30 cellular contexts compared by ENCODE assay signal in the genomic region with DNA sequence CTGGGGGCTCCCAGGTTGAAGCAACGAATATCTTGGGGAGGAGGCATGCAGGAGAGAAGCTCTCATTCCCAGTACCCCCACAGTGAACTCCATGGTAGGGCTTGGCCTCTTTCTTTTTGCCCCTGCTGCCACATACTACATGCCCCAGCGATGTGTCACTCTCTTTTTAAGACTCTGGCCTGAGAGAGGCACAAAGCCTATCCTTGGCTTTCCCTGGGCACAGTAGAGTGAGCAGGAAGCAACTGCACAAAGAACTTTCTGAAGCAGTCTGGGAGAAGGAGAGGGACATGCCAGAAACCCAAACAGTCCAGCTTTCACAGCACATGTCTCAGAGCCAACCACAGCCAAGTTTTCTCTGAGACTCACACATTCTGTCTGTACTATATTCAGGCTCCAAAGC. TPM values are rescaled to one million over a fixed set of nuclear protein-coding genes. Genes with fewer than 3 reads are reported as not detected.
"Had no signal": no experiment of that assay in that cellular context is flagged by ENCODE, and none has a peak within 500 bp of the region (broad histone marks: within the 10 kb centered on the region; RNA-seq: fewer than 3 reads in every experiment).

No MANE protein-coding gene starts in this region.

- H3K4me1 Mint-ChIP-seq: activated B cell treated with CpG ODN at 0.5 μM for 24 hours; activated naive CD8-positive, alpha-beta T cell treated with anti-CD3 and anti-CD28 coated beads, Interleukin-2, amount 10 ng/mL, durations not matched to agents 7 days and 5 days had no signal

- H3K4me3 Mint-ChIP-seq: activated B cell treated with CpG ODN at 0.5 μM for 24 hours; activated CD8-positive, alpha-beta T cell treated with anti-CD3 and anti-CD28 coated beads for 36 hours; activated naive CD4-positive, alpha-beta T cell treated with anti-CD3 and anti-CD28 coated beads for 36 hours; activated naive CD8-positive, alpha-beta T cell treated with anti-CD3 and anti-CD28 coated beads, Interleukin-2, amount 10 ng/mL, durations not matched to agents 7 days and 5 days; activated T-helper 1 cell treated with anti-CD3 and anti-CD28 coated beads, Interleukin-12 subunit alpha, Interleukin-12 subunit beta, Interleukin-2, Interleukin-4 antibody, amounts not matched to agents 30 ng/mL and 10 ng/mL and 1 ng/mL, durations not matched to agents 14 hours and 24 hours and 36 hours; effector memory CD8-positive, alpha-beta T cell; T-helper 17 cell; T-helper 2 cell treated with Interferon-gamma antibody and Interleukin-4, amounts not matched to agents 5 μg/mL and 100 μg/mL, for 36 hours had no signal

- H3K27me3 Mint-ChIP-seq: activated B cell treated with CpG ODN at 0.5 μM for 24 hours; effector memory CD8-positive, alpha-beta T cell had no signal

- H3K27ac Mint-ChIP-seq: activated B cell treated with CpG ODN at 0.5 μM for 24 hours; activated CD8-positive, alpha-beta T cell treated with anti-CD3 and anti-CD28 coated beads for 36 hours; activated naive CD4-positive, alpha-beta T cell treated with anti-CD3 and anti-CD28 coated beads for 36 hours; activated naive CD4-positive, alpha-beta T cell treated with anti-CD3 and anti-CD28 coated beads, Interleukin-2, amount 50 U/mL, for 72 hours; activated naive CD8-positive, alpha-beta T cell treated with anti-CD3 and anti-CD28 coated beads, Interleukin-2, amount 10 ng/mL, durations not matched to agents 7 days and 5 days; activated T-helper 1 cell treated with anti-CD3 and anti-CD28 coated beads, Interleukin-12 subunit alpha, Interleukin-12 subunit beta, Interleukin-2, Interleukin-4 antibody, amounts not matched to agents 30 ng/mL and 10 ng/mL and 1 ng/mL, durations not matched to agents 14 hours and 24 hours and 36 hours; activated T-helper 2 cell treated with anti-CD3 and anti-CD28 coated beads, Interferon-gamma antibody, Interleukin-2, Interleukin-4, amounts not matched to agents 10 μg/mL and 5 μg/mL and 100 μg/mL, durations not matched to agents 14 hours and 24 hours and 36 hours; effector memory CD8-positive, alpha-beta T cell; T-helper 17 cell; T-helper 2 cell treated with Interferon-gamma antibody and Interleukin-4, amounts not matched to agents 5 μg/mL and 100 μg/mL, for 36 hours had no signal

- H3K9me3 Mint-ChIP-seq: activated B cell treated with CpG ODN at 0.5 μM for 24 hours; activated CD8-positive, alpha-beta T cell treated with anti-CD3 and anti-CD28 coated beads for 36 hours; activated naive CD4-positive, alpha-beta T cell treated with anti-CD3 and anti-CD28 coated beads for 36 hours; activated naive CD4-positive, alpha-beta T cell treated with anti-CD3 and anti-CD28 coated beads, Interleukin-2, amount 50 U/mL, for 72 hours; activated naive CD8-positive, alpha-beta T cell treated with anti-CD3 and anti-CD28 coated beads, Interleukin-2, amount 10 ng/mL, durations not matched to agents 7 days and 5 days; activated T-helper 1 cell treated with anti-CD3 and anti-CD28 coated beads, Interleukin-12 subunit alpha, Interleukin-12 subunit beta, Interleukin-2, Interleukin-4 antibody, amounts not matched to agents 30 ng/mL and 10 ng/mL and 1 ng/mL, durations not matched to agents 14 hours and 24 hours and 36 hours; activated T-helper 2 cell treated with anti-CD3 and anti-CD28 coated beads, Interferon-gamma antibody, Interleukin-2, Interleukin-4, amounts not matched to agents 10 μg/mL and 5 μg/mL and 100 μg/mL, durations not matched to agents 14 hours and 24 hours and 36 hours; effector memory CD8-positive, alpha-beta T cell; T-helper 2 cell treated with Interferon-gamma antibody and Interleukin-4, amounts not matched to agents 5 μg/mL and 100 μg/mL, for 36 hours had no signal

- H3K27ac ChIP-seq: brain microvascular endothelial cell, esophagus muscularis mucosa, foreskin keratinocyte, gastrocnemius medialis, WERI-Rb-1 had no signal

- H3K36me3 Mint-ChIP-seq: activated naive CD4-positive, alpha-beta T cell treated with anti-CD3 and anti-CD28 coated beads, Interleukin-2, amount 50 U/mL, for 72 hours; activated naive CD8-positive, alpha-beta T cell treated with anti-CD3 and anti-CD28 coated beads, Interleukin-2, amount 10 ng/mL, durations not matched to agents 7 days and 5 days had no signal

- DNase-seq: activated B cell treated with CpG ODN at 0.5 μM for 24 hours; activated CD4-positive, alpha-beta T cell treated with anti-CD3 and anti-CD28 coated beads for 48 hours; activated CD4-positive, alpha-beta T cell treated with anti-CD3 and anti-CD28 coated beads, Interleukin-2, amount 50 U/mL, for 1 hour; activated CD4-positive, alpha-beta T cell treated with anti-CD3 and anti-CD28 coated beads, Interleukin-2, amount 50 U/mL, for 48 hours; activated CD8-positive, alpha-beta memory T cell treated with anti-CD3 and anti-CD28 coated beads for 24 hours; activated CD8-positive, alpha-beta T cell treated with anti-CD3 and anti-CD28 coated beads for 36 hours; activated effector memory CD4-positive, alpha-beta T cell treated with anti-CD3 and anti-CD28 coated beads, Interleukin-2, amount 50 U/mL, for 16 hours; activated naive CD4-positive, alpha-beta T cell treated with anti-CD3 and anti-CD28 coated beads for 36 hours; activated naive CD8-positive, alpha-beta T cell treated with anti-CD3 and anti-CD28 coated beads, Interleukin-2, amount 10 ng/mL, durations not matched to agents 7 days and 5 days; activated T-cell treated with anti-CD3 and anti-CD28 coated beads, Interleukin-2, amount 50 U/mL, for 48 hours; brain microvascular endothelial cell; cortex of kidney; dermis blood vessel endothelial cell; effector CD4-positive, alpha-beta T cell; effector memory CD8-positive, alpha-beta T cell; erythroblast; foreskin keratinocyte; gastrocnemius medialis; T-helper 1 cell; T-helper 17 cell; T1000; WERI-Rb-1 had no signal

- H3K4me3 ChIP-seq: esophagus muscularis mucosa, gastrocnemius medialis had no signal

- ATAC-seq: activated CD4-positive, CD25-positive, alpha-beta regulatory T cell treated with anti-CD3 and anti-CD28 coated beads, Interleukin-2, amount 50 U/mL, for 24 hours; activated CD8-positive, alpha-beta T cell treated with anti-CD3 and anti-CD28 coated beads for 36 hours; activated naive CD4-positive, alpha-beta T cell treated with anti-CD3 and anti-CD28 coated beads, Interleukin-2, amount 50 U/mL, for 72 hours; effector memory CD8-positive, alpha-beta T cell; foreskin keratinocyte; gastrocnemius medialis; T-helper 17 cell had no signal

- H3K27me3 ChIP-seq: brain microvascular endothelial cell, esophagus muscularis mucosa, foreskin keratinocyte, gastrocnemius medialis had no signal

- H3K4me1 ChIP-seq: esophagus muscularis mucosa, foreskin keratinocyte, gastrocnemius medialis had no signal

- H3K9me3 ChIP-seq: esophagus muscularis mucosa, gastrocnemius medialis had no signal

- H3K36me3 ChIP-seq: brain microvascular endothelial cell, esophagus muscularis mucosa, gastrocnemius medialis, WERI-Rb-1 had no signal

RNA-seq across cellular contexts. Expression of gene NALF2, which starts 8.0 kb away (rescaled TPM):
- total RNA-seq: activated naive CD8-positive, alpha-beta T cell treated with anti-CD3 and anti-CD28 coated beads, Interleukin-2, amount 10 ng/mL, durations not matched to agents 7 days and 5 days; chondrocyte; glomerular endothelial cell had no signal
